Comparison of ENCODE assay signal across 22 cellular contexts in genomic region chr16:48899500-48899899, GRCh38.
A peak's percentile ranks its signal among the peaks of the same experiment; 100 is the strongest.
DNase-seq lines count a peak whose midpoint lies in the region; ATAC-seq, FAIRE-seq and TF ChIP-seq lines count a peak whose summit lies in the region.
"Had no signal": no experiment of that assay in that cellular context is flagged by ENCODE, and none has a peak within 500 bp of the region (broad histone marks: within the 10 kb centered on the region; RNA-seq: fewer than 3 reads in every experiment).

No MANE protein-coding gene starts in this region.

- no peak overlapping the region for H2AFZ ChIP-seq in H1 (ENCODE audit: low read length)

- no peaks in the 10 kb centered on the region for H3K36me3 ChIP-seq in H1 (ENCODE audit: control insufficient read depth in 2 of 4, insufficient read depth in 4 of 4, low read length in 3 of 4)
- H3K36me3 ChIP-seq: BLaER1 treated with 17β-estradiol and CSF1 and Interleukin-3, amounts not matched to agents 10 nM and 100 nM had no signal

- no peak for FAIRE-seq in H1 (lab: Jason Lieb, UNC)
- FAIRE-seq: A204.1, D721Med, GM12891 had no signal

- peaks cover 5% of the 10 kb centered on the region for H3K9me3 Mint-ChIP-seq in natural killer cell treated with Interleukin-12 subunit alpha and Interleukin-12 subunit beta and Interleukin-15 and Interleukin-18, amount 100 ng/mL, for 72 hours
- H3K9me3 Mint-ChIP-seq in natural killer cell, result no peaks in the 10 kb centered on the region
- no peaks in the 10 kb centered on the region for H3K9me3 Mint-ChIP-seq in activated CD4-positive, alpha-beta T cell treated with anti-CD3 and anti-CD28 coated beads, Interleukin-2, amount 10 ng/mL, durations not matched to agents 24 days and 14 days
- H3K9me3 Mint-ChIP-seq: CD4-positive, alpha-beta T cell; CD8-positive, alpha-beta T cell had no signal

- no peak overlapping the region for H3K4me3 ChIP-seq in H1 (ENCODE audit: extremely low read depth in 1 of 4, insufficient read depth in 2 of 4, low read depth in 3 of 4, low read length in 4 of 4)
- H3K4me3 ChIP-seq: BLaER1 treated with 17β-estradiol and CSF1 and Interleukin-3, amounts not matched to agents 10 nM and 100 nM had no signal

- no peak overlapping the region for H4K8ac ChIP-seq in H1 (ENCODE audit: extremely low read depth, insufficient read depth, low read length)

- H3K79me2 ChIP-seq in H1 (ENCODE audit: control insufficient read depth in 1 of 2, insufficient read depth in 2 of 2, low read length in 2 of 2), result no peaks in the 10 kb centered on the region

- peaks cover 0 to 3% (median 1%) of the 10 kb centered on the region in 4 experiments; a peak in 2 of 7 replicates for H3K4me1 ChIP-seq in H1 (replicated peaks in 1 of 4; ENCODE audit: control insufficient read depth in 3 of 4, insufficient read depth in 4 of 4, low read length in 3 of 4)
- H3K4me1 ChIP-seq: BLaER1 treated with 17β-estradiol and CSF1 and Interleukin-3, amounts not matched to agents 10 nM and 100 nM; Caco-2 had no signal

- H3K23ac ChIP-seq in H1 (ENCODE audit: insufficient read length), result no peak overlapping the region

- intact Hi-C loops in natural killer cell (cut with micrococcal nuclease), result no loop called here
- intact Hi-C loops in activated CD4-positive, alpha-beta T cell treated with anti-CD3 and anti-CD28 coated beads, Interleukin-2, amount 10 ng/mL, durations not matched to agents 24 days and 14 days (cut with micrococcal nuclease), result no loop called here

- no peak overlapping the region for H2BK20ac ChIP-seq in H1 (ENCODE audit: low read length)

- no peak overlapping the region for H3K27ac ChIP-seq in H1 (ENCODE audit: low read depth, low read length)
- H3K27ac ChIP-seq: BLaER1 treated with 17β-estradiol and CSF1 and Interleukin-3, amounts not matched to agents 10 nM and 100 nM; C4-2B had no signal

- TF ChIP-seq RAD21 in H1 (IDR thresholded peaks at IDR 0.05 in 1 of 2, conservative IDR thresholded peaks at IDR 0.05 in 1 of 2; ENCODE audit: low read depth in 2 of 2, low read length in 2 of 2), result no peak

- H3K4ac ChIP-seq in H1 (replicated peaks; ENCODE audit: insufficient read length, low read depth, low read length), result no peak overlapping the region

- H3K9ac ChIP-seq in H1 (replicated peaks in 1 of 4; ENCODE audit: extremely low read depth in 1 of 4, low read depth in 3 of 4, low read length in 3 of 4), result no peak overlapping the region
- H3K9ac ChIP-seq: BLaER1 treated with 17β-estradiol and CSF1 and Interleukin-3, amounts not matched to agents 10 nM and 100 nM had no signal

- no peak for TF ChIP-seq CTCF in natural killer cell (IDR thresholded peaks at IDR 0.05)
- no peak for TF ChIP-seq CTCF in H1 (IDR thresholded peaks at IDR 0.05; ENCODE audit: control extremely low read depth in 1 of 3, insufficient read depth in 1 of 3, low read depth in 1 of 3, low read length in 3 of 3)
- TF ChIP-seq CTCF in GM10266 (IDR thresholded peaks at IDR 0.05; ENCODE audit: control insufficient read depth, insufficient read depth, low read depth, missing control alignments), result no peak

- no peak overlapping the region for H3K14ac ChIP-seq in H1 (ENCODE audit: insufficient read length)

- H4K5ac ChIP-seq in H1 (ENCODE audit: insufficient read length, low read depth, low read length), result no peak overlapping the region

- no peaks in the 10 kb centered on the region for H3K36me3 Mint-ChIP-seq in natural killer cell treated with Interleukin-12 subunit alpha and Interleukin-12 subunit beta and Interleukin-15 and Interleukin-18, amount 100 ng/mL, for 72 hours
- no peaks in the 10 kb centered on the region for H3K36me3 Mint-ChIP-seq in natural killer cell
- no peaks in the 10 kb centered on the region for H3K36me3 Mint-ChIP-seq in activated CD4-positive, alpha-beta T cell treated with anti-CD3 and anti-CD28 coated beads, Interleukin-2, amount 10 ng/mL, durations not matched to agents 24 days and 14 days (ENCODE audit: low read depth)
- H3K36me3 Mint-ChIP-seq: CD8-positive, alpha-beta T cell had no signal

- H3K27ac Mint-ChIP-seq in natural killer cell treated with Interleukin-12 subunit alpha and Interleukin-12 subunit beta and Interleukin-15 and Interleukin-18, amount 100 ng/mL, for 72 hours, result no peak overlapping the region
- H3K27ac Mint-ChIP-seq in natural killer cell, result no peak overlapping the region
- no peak overlapping the region for H3K27ac Mint-ChIP-seq in activated CD4-positive, alpha-beta T cell treated with anti-CD3 and anti-CD28 coated beads, Interleukin-2, amount 10 ng/mL, durations not matched to agents 24 days and 14 days
- H3K27ac Mint-ChIP-seq: B cell; CD4-positive, alpha-beta T cell; CD8-positive, alpha-beta T cell had no signal

- no peaks in the 10 kb centered on the region for H3K9me3 ChIP-seq in H1 (ENCODE audit: insufficient read depth in 2 of 2, low read depth in 1 of 2, low read length in 1 of 2)
- H3K9me3 ChIP-seq: BLaER1 treated with 17β-estradiol and CSF1 and Interleukin-3, amounts not matched to agents 10 nM and 100 nM; Caco-2 had no signal

- H3K56ac ChIP-seq in H1 (replicated peaks; ENCODE audit: insufficient read length, low read depth, low read length), result no peak overlapping the region

- 0 out of 2 replicates have a peak overlapping the region, but pooled peaks have one; percentile 42 for H2BK12ac ChIP-seq in H1 (ENCODE audit: low read depth, low read length)

- no peak for DNase-seq in natural killer cell treated with Interleukin-12 subunit alpha and Interleukin-12 subunit beta and Interleukin-15 and Interleukin-18, amount 100 ng/mL, for 72 hours (ENCODE audit: low spot score)
- DNase-seq in natural killer cell, result no peak
- DNase-seq in cerebellar cortex (ENCODE audit: low spot score), result peak; percentile 50
- DNase-seq in H1 (ENCODE audit: low read depth in 1 of 2, low spot score in 2 of 2), result no peak
- DNase-seq in NCI-H187 (lab: John Stamatoyannopoulos, UW), result no peak
- no peak for DNase-seq in activated CD4-positive, alpha-beta T cell treated with anti-CD3 and anti-CD28 coated beads, Interleukin-2, amount 10 ng/mL, durations not matched to agents 24 days and 14 days
- no peak for DNase-seq in GM10266 (ENCODE audit: extremely low spot score)
- DNase-seq: 8988T; ACHN; Caco-2; Calu3; CD4-positive, alpha-beta T cell; CD8-positive, alpha-beta T cell; DMS79 treated with DMSO at 0.1 percent for 48 hours; GDM1 had no signal

- no peak overlapping the region for H4K91ac ChIP-seq in H1 (replicated peaks; ENCODE audit: insufficient read length, low read length)

- H2AK5ac ChIP-seq in H1 (ENCODE audit: low read depth, low read length), result no peak overlapping the region

- POLR2A ChIA-PET in H1 (lab: Charles Lee; ENCODE audit: partially characterized antibody), result no interaction called here

- peak; percentile 5 to 11 for ATAC-seq in natural killer cell treated with Interleukin-12 subunit alpha and Interleukin-12 subunit beta and Interleukin-15 and Interleukin-18, amount 100 ng/mL, for 72 hours
- ATAC-seq in natural killer cell (no peak), GM18868 (IDR thresholded peaks at IDR 0.05; ENCODE audit: unreplicated experiment) (peak; percentile 7)
- ATAC-seq: CD8-positive, alpha-beta T cell had no signal

- no peak overlapping the region for H3K4me3 Mint-ChIP-seq in natural killer cell treated with Interleukin-12 subunit alpha and Interleukin-12 subunit beta and Interleukin-15 and Interleukin-18, amount 100 ng/mL, for 72 hours
- no peak overlapping the region for H3K4me3 Mint-ChIP-seq in natural killer cell
- H3K4me3 Mint-ChIP-seq in activated CD4-positive, alpha-beta T cell treated with anti-CD3 and anti-CD28 coated beads, Interleukin-2, amount 10 ng/mL, durations not matched to agents 24 days and 14 days, result no peak overlapping the region
- H3K4me3 Mint-ChIP-seq: B cell; CD4-positive, alpha-beta T cell; CD8-positive, alpha-beta T cell had no signal

- no peak overlapping the region for H2BK5ac ChIP-seq in H1 (ENCODE audit: low read depth, low read length)

- no peak overlapping the region for H2BK15ac ChIP-seq in H1 (ENCODE audit: low read length)

- no peaks in the 10 kb centered on the region; a peak in 1 of 7 replicates for H3K27me3 ChIP-seq in H1 (replicated peaks in 1 of 4; ENCODE audit: control insufficient read depth in 3 of 4, extremely low read depth in 1 of 4, insufficient read depth in 3 of 4, low read length in 3 of 4)
- H3K27me3 ChIP-seq: BLaER1 treated with 17β-estradiol and CSF1 and Interleukin-3, amounts not matched to agents 10 nM and 100 nM had no signal

- no peak for TF ChIP-seq POLR2A in H1 (IDR thresholded peaks at IDR 0.05; ENCODE audit: control extremely low read depth in 1 of 2, low read depth in 2 of 2, low read length in 2 of 2)

- H3K79me1 ChIP-seq in H1 (ENCODE audit: low read depth, low read length), result no peaks in the 10 kb centered on the region

- 89% methylated on average over 1 of the region's 1 CpG; no CpG with 5 or more reads in 1 of the 2 experiments for WGBS in H1 (ENCODE audit: extremely low coverage in 1 of 2, insufficient coverage in 1 of 2, insufficient read length in 1 of 2, insufficient replicate concordance in 2 of 2, low coverage in 1 of 2, low lambda C conversion rate in 2 of 2, missing lambda C conversion rate in 1 of 2), 2 experiments

- no peaks in the 10 kb centered on the region for H3K4me1 Mint-ChIP-seq in natural killer cell treated with Interleukin-12 subunit alpha and Interleukin-12 subunit beta and Interleukin-15 and Interleukin-18, amount 100 ng/mL, for 72 hours (ENCODE audit: low read depth in 2 of 2)
- no peaks in the 10 kb centered on the region for H3K4me1 Mint-ChIP-seq in natural killer cell
- no peaks in the 10 kb centered on the region for H3K4me1 Mint-ChIP-seq in activated CD4-positive, alpha-beta T cell treated with anti-CD3 and anti-CD28 coated beads, Interleukin-2, amount 10 ng/mL, durations not matched to agents 24 days and 14 days
- H3K4me1 Mint-ChIP-seq: B cell had no signal

- no peak for TF ChIP-seq EP300 in H1 (IDR thresholded peaks at IDR 0.05; ENCODE audit: borderline replicate concordance in 1 of 2, low read depth in 2 of 2, low read length in 2 of 2)

- peaks cover 7 to 8% of the 10 kb centered on the region in 2 donors for H3K27me3 Mint-ChIP-seq in natural killer cell treated with Interleukin-12 subunit alpha and Interleukin-12 subunit beta and Interleukin-15 and Interleukin-18, amount 100 ng/mL, for 72 hours
- no peaks in the 10 kb centered on the region for H3K27me3 Mint-ChIP-seq in natural killer cell (ENCODE audit: low read depth in 2 of 2)
- H3K27me3 Mint-ChIP-seq in activated CD4-positive, alpha-beta T cell treated with anti-CD3 and anti-CD28 coated beads, Interleukin-2, amount 10 ng/mL, durations not matched to agents 24 days and 14 days, result no peaks in the 10 kb centered on the region
- H3K27me3 Mint-ChIP-seq: B cell; CD4-positive, alpha-beta T cell had no signal

- CTCF ChIA-PET in H1 (lab: Charles Lee; ENCODE audit: partially characterized antibody), result interaction anchor here (1.0 to 2.2 kb wide), 3 partner anchors 12 to 116 kb away, joined by 3 to 11 read pairs (median 5); no protein-coding TSS in a partner anchor

- no peak overlapping the region for H3K4me2 ChIP-seq in H1 (ENCODE audit: insufficient read depth in 1 of 2, low read depth in 2 of 2, low read length in 2 of 2)
- H3K4me2 ChIP-seq: BLaER1 treated with 17β-estradiol and CSF1 and Interleukin-3, amounts not matched to agents 10 nM and 100 nM had no signal

- H2BK120ac ChIP-seq in H1 (replicated peaks; ENCODE audit: low read depth, low read length), result no peak overlapping the region

- H3K18ac ChIP-seq in H1 (ENCODE audit: extremely low read depth, low read length), result no peak overlapping the region

- peaks cover 0 to 1% of the 10 kb centered on the region in 2 experiments for H4K20me1 ChIP-seq in H1 (replicated peaks in 1 of 2; ENCODE audit: control insufficient read depth in 1 of 2, insufficient read depth in 2 of 2, low read length in 2 of 2)
- H4K20me1 ChIP-seq: BLaER1 treated with 17β-estradiol and CSF1 and Interleukin-3, amounts not matched to agents 10 nM and 100 nM had no signal

- H3K23me2 ChIP-seq in H1 (ENCODE audit: low read depth, low read length), result no peaks in the 10 kb centered on the region

Comparison
In these comparisons a context has a peak if more than half of its experiments do, and no peak if none do; other contexts are left out.
1. ATAC-seq: peak in natural killer cell treated with Interleukin-12 subunit alpha and Interleukin-12 subunit beta and Interleukin-15 and Interleukin-18, amount 100 ng/mL, for 72 hours (2 of 2) and GM18868 (single experiment); none in natural killer cell (0 of 3).